29 cellular contexts compared by ENCODE assay signal in genomic region chr9:125399666-125400065, GRCh38.
"Had no signal": no experiment of that assay in that cellular context is flagged by ENCODE, and none has a peak within 500 bp of the region (broad histone marks: within the 10 kb centered on the region; RNA-seq: fewer than 3 reads in every experiment).

No MANE protein-coding gene starts in this region.

- H3K9me3 Mint-ChIP-seq: naive thymus-derived CD4-positive, alpha-beta T cell; natural killer cell; neural crest cell; stimulated activated effector memory CD8-positive, alpha-beta T cell treated with anti-CD3 and anti-CD28 coated beads, Interleukin-12 subunit alpha, Interleukin-12 subunit beta, amount 100 ng/mL, for 72 hours; stimulated activated naive B cell treated with anti-CD40 and anti-IgM and Interleukin-4, amounts not matched to agents 10 μg/mL and 1 μg/mL and 100 μg/mL, for 72 hours; stimulated activated naive CD8-positive, alpha-beta T cell treated with anti-CD3 and anti-CD28 coated beads, Interleukin-15, Interleukin-2, amounts not matched to agents 100 ng/mL and 50 ng/mL, for 24 hours had no signal

- ATAC-seq: naive thymus-derived CD4-positive, alpha-beta T cell; natural killer cell; psoas muscle; right cardiac atrium; right lobe of liver; stimulated activated effector memory CD8-positive, alpha-beta T cell treated with anti-CD3 and anti-CD28 coated beads, Interleukin-12 subunit alpha, Interleukin-12 subunit beta, amount 100 ng/mL, for 72 hours; stimulated activated naive B cell treated with anti-CD40 and anti-IgM and Interleukin-4, amounts not matched to agents 10 μg/mL and 1 μg/mL and 100 μg/mL, for 72 hours had no signal

- H3K79me2 ChIP-seq: parathyroid adenoma had no signal

- H3K9ac ChIP-seq: parathyroid adenoma had no signal

- H3K36me3 Mint-ChIP-seq: naive thymus-derived CD4-positive, alpha-beta T cell; natural killer cell; stimulated activated effector memory CD8-positive, alpha-beta T cell treated with anti-CD3 and anti-CD28 coated beads, Interleukin-12 subunit alpha, Interleukin-12 subunit beta, amount 100 ng/mL, for 72 hours; stimulated activated naive B cell treated with anti-CD40 and anti-IgM and Interleukin-4, amounts not matched to agents 10 μg/mL and 1 μg/mL and 100 μg/mL, for 72 hours had no signal

- H3K27ac Mint-ChIP-seq: naive thymus-derived CD4-positive, alpha-beta T cell; natural killer cell; progenitor cell of endocrine pancreas; stimulated activated effector memory CD8-positive, alpha-beta T cell treated with anti-CD3 and anti-CD28 coated beads, Interleukin-12 subunit alpha, Interleukin-12 subunit beta, amount 100 ng/mL, for 72 hours; stimulated activated naive B cell treated with anti-CD40 and anti-IgM and Interleukin-4, amounts not matched to agents 10 μg/mL and 1 μg/mL and 100 μg/mL, for 72 hours; stimulated activated naive CD8-positive, alpha-beta T cell treated with anti-CD3 and anti-CD28 coated beads, Interleukin-15, Interleukin-2, amounts not matched to agents 100 ng/mL and 50 ng/mL, for 24 hours had no signal

- H3K9me3 ChIP-seq: neutrophil, ovary, psoas muscle, right lobe of liver, sigmoid colon, stomach, thoracic aorta, thyroid gland, tibial nerve, upper lobe of left lung, vagina had no signal

- DNase-seq: naive thymus-derived CD4-positive, alpha-beta T cell; natural killer cell; nephron progenitor cell; ovary; posterior cingulate gyrus; psoas muscle; right cardiac atrium; right lobe of liver; sigmoid colon; small intestine; stimulated activated CD4-positive, alpha-beta T cell treated with anti-CD3 and anti-CD28 coated beads, Interleukin-15, amount 100 ng/mL, for 24 hours; stimulated activated CD4-positive, alpha-beta T cell treated with anti-CD3 and anti-CD28 coated beads, Interleukin-2, amount 100 ng/mL, for 24 hours; stimulated activated CD4-positive, alpha-beta T cell treated with anti-CD3 and anti-CD28 coated beads, Interleukin-2, amount 100 ng/mL, for 48 hours; stimulated activated CD4-positive, alpha-beta T cell treated with anti-CD3 and anti-CD28 coated beads, Interleukin-4, amount 100 ng/mL, for 24 hours; stimulated activated naive B cell treated with anti-CD40 and anti-IgM and Interleukin-4, amounts not matched to agents 10 μg/mL and 1 μg/mL and 100 μg/mL, for 72 hours; stimulated activated naive CD4-positive, alpha-beta T cell treated with Interleukin-2 at 50 U/mL for 16 hours; stomach; thyroid gland; trophoblast cell had no signal

- H3K4me1 ChIP-seq: parathyroid adenoma, psoas muscle, right lobe of liver, sigmoid colon, stomach, thyroid gland, tibial nerve, upper lobe of left lung, vagina had no signal

- H3K4me1 Mint-ChIP-seq: naive thymus-derived CD4-positive, alpha-beta T cell; natural killer cell; nephron progenitor cell; neural crest cell; stimulated activated effector memory CD8-positive, alpha-beta T cell treated with anti-CD3 and anti-CD28 coated beads, Interleukin-12 subunit alpha, Interleukin-12 subunit beta, amount 100 ng/mL, for 72 hours; stimulated activated naive B cell treated with anti-CD40 and anti-IgM and Interleukin-4, amounts not matched to agents 10 μg/mL and 1 μg/mL and 100 μg/mL, for 72 hours had no signal

- H3K27ac ChIP-seq: neutrophil, ovary, parathyroid adenoma, psoas muscle, right lobe of liver, sigmoid colon, stomach, thoracic aorta, thyroid gland, tibial nerve, upper lobe of left lung, vagina had no signal

- H3K4me3 ChIP-seq: ovary, psoas muscle, right lobe of liver, sigmoid colon, stomach, thoracic aorta, thyroid gland, tibial nerve, upper lobe of left lung, vagina had no signal

- H2AFZ ChIP-seq: parathyroid adenoma had no signal

- H3K4me3 Mint-ChIP-seq: naive thymus-derived CD4-positive, alpha-beta T cell; natural killer cell; nephron progenitor cell; neural crest cell; stimulated activated effector memory CD8-positive, alpha-beta T cell treated with anti-CD3 and anti-CD28 coated beads, Interleukin-12 subunit alpha, Interleukin-12 subunit beta, amount 100 ng/mL, for 72 hours; stimulated activated naive B cell treated with anti-CD40 and anti-IgM and Interleukin-4, amounts not matched to agents 10 μg/mL and 1 μg/mL and 100 μg/mL, for 72 hours; stimulated activated naive CD8-positive, alpha-beta T cell treated with anti-CD3 and anti-CD28 coated beads, Interleukin-15, Interleukin-2, amounts not matched to agents 100 ng/mL and 50 ng/mL, for 24 hours had no signal

- H3K27me3 ChIP-seq: neutrophil, ovary, right lobe of liver, sigmoid colon, stomach, thyroid gland, tibial nerve, upper lobe of left lung, vagina had no signal

- H3K36me3 ChIP-seq: neutrophil, ovary, right lobe of liver, sigmoid colon, stomach, thoracic aorta, thyroid gland, tibial nerve, upper lobe of left lung, vagina had no signal

- H3K27me3 Mint-ChIP-seq: progenitor cell of endocrine pancreas; stimulated activated naive B cell treated with anti-CD40 and anti-IgM and Interleukin-4, amounts not matched to agents 10 μg/mL and 1 μg/mL and 100 μg/mL, for 72 hours; stimulated activated naive CD8-positive, alpha-beta T cell treated with anti-CD3 and anti-CD28 coated beads, Interleukin-15, Interleukin-2, amounts not matched to agents 100 ng/mL and 50 ng/mL, for 24 hours had no signal
